In genomic region chr19:3969435-3970312, GRCh38 we compare ENCODE assay signal across 8 cellular contexts. TPM values are rescaled to one million over a fixed set of nuclear protein-coding genes. Genes with fewer than 3 reads are reported as not detected.
DNase-seq lines count a peak whose midpoint lies in the region; ATAC-seq and TF ChIP-seq lines count a peak whose summit lies in the region.

No MANE protein-coding gene starts in this region.

- in situ Hi-C loops in SK-MEL-5 (cut with HindIII; ENCODE audit: low pct_unique_long_range_greater_than_20kb, low sequenced_read_pairs), result no loop called here

- 11% methylated on average over 23 of the region's 23 CpGs for WGBS in esophagus muscularis mucosa

- no peak for ATAC-seq in HG02798 (IDR thresholded peaks at IDR 0.05; ENCODE audit: poor library complexity, unreplicated experiment)
- ATAC-seq in HG03135 (IDR thresholded peaks at IDR 0.05; ENCODE audit: unreplicated experiment), result no peak

- H3K27me3 ChIP-seq in esophagus muscularis mucosa (no peaks in the 10 kb centered on the region), neuron (ENCODE audit: insufficient read depth, low read length) (no peaks in the 10 kb centered on the region)

- H3K27ac ChIP-seq in esophagus muscularis mucosa (replicated peaks in 1 of 4), result peak overlapping the region; percentile 99 to 100 (median 100)

- DNase-seq in DMS53 (lab: John Stamatoyannopoulos, UW), result peak; percentile 67
- DNase-seq in DMS53 treated with DMSO at 0.1 percent for 48 hours (lab: John Stamatoyannopoulos, UW; ENCODE audit: unreplicated experiment), result no peak
- peak; percentile 50 for DNase-seq in SK-MEL-5 (ENCODE audit: low read depth, low spot score)
- no peak for DNase-seq in esophagus muscularis mucosa (ENCODE audit: extremely low spot score)
- DNase-seq in stimulated activated CD4-positive, alpha-beta T cell treated with anti-CD3 and anti-CD28 coated beads, Interleukin-15, amount 100 ng/mL, for 24 hours, result no peak

- H2AFZ ChIP-seq in neuron (ENCODE audit: low read depth, low read length), result no peak overlapping the region

- intact Hi-C loops in esophagus muscularis mucosa (cut with DNase I), result loop anchor here (10.0 kb wide), 1 partner anchor 205 kb away; the partner anchor contains the start of genes APBA3 and MRPL54

- peaks cover 50 to 63% (median 60%) of the 10 kb centered on the region in 4 donors for H3K4me1 ChIP-seq in esophagus muscularis mucosa
- peaks cover 26% of the 10 kb centered on the region for H3K4me1 ChIP-seq in neuron (ENCODE audit: insufficient read depth, low read length)

- H3K9me3 ChIP-seq in esophagus muscularis mucosa (no peaks in the 10 kb centered on the region), neuron (ENCODE audit: low read length) (no peaks in the 10 kb centered on the region)

- peak in 2 of 3 experiments; percentile 13 to 19 for TF ChIP-seq CTCF in esophagus muscularis mucosa (IDR thresholded peaks at IDR 0.05)

- no peak for TF ChIP-seq EP300 in esophagus muscularis mucosa (IDR thresholded peaks at IDR 0.05)

- H3K36me3 ChIP-seq in esophagus muscularis mucosa, result peaks cover 7 to 41% (median 35%) of the 10 kb centered on the region in 4 donors
- H3K36me3 ChIP-seq in neuron (ENCODE audit: insufficient read depth, low read length), result peaks cover 31% of the 10 kb centered on the region

- peak; percentile 42 for TF ChIP-seq POLR2A in esophagus muscularis mucosa (IDR thresholded peaks at IDR 0.05; ENCODE audit: low read depth)

- H3K4me3 ChIP-seq in esophagus muscularis mucosa (peak overlapping the region; percentile 88 to 100 (median 98)), neuron (ENCODE audit: low read length) (peak overlapping the region; percentile 84)

RNA-seq across cellular contexts. Expression of gene DAPK3, which starts 1.2 kb away (rescaled TPM):
- 55.6 and 62.7 TPM in 2 replicates for total RNA-seq in SK-MEL-5 (2014; rRNA removed; shearing (Covaris generic))
- 48.3 and 69.5 TPM in 2 replicates for polyA plus RNA-seq in SK-MEL-5 (2015; cell fraction: cytosol; rRNA removed)
- 56.0 and 97.2 TPM in 2 replicates for polyA plus RNA-seq in SK-MEL-5 (2015; cell fraction: nucleus; rRNA removed)
- 100 to 1,000 TPM; 140 to 226 (median 212) TPM for total RNA-seq in esophagus muscularis mucosa

RNA-seq across cellular contexts. Expression of gene EEF2, which starts 15.6 kb away (rescaled TPM):
- 1,726 and 1,742 TPM in 2 replicates for total RNA-seq in SK-MEL-5 (2014; rRNA removed; shearing (Covaris generic))
- 1,706 and 2,105 TPM in 2 replicates for polyA plus RNA-seq in SK-MEL-5 (2015; cell fraction: cytosol; rRNA removed)
- polyA plus RNA-seq in SK-MEL-5 (2015; cell fraction: nucleus; rRNA removed), result 424 and 489 TPM in 2 replicates
- total RNA-seq in esophagus muscularis mucosa, result 1,000 to 10,000 TPM; 2,280 to 3,286 (median 2,635) TPM

RNA-seq across cellular contexts. Expression of gene NMRK2, which starts 36.8 kb away (rescaled TPM):
- total RNA-seq in SK-MEL-5 (2014; rRNA removed; shearing (Covaris generic)), result 1.2 and 2.5 TPM in 2 replicates
- polyA plus RNA-seq in SK-MEL-5 (2015; cell fraction: cytosol; rRNA removed), result 1.5 and 3.2 TPM in 2 replicates
- 3.4 and 6.7 TPM in 2 replicates for polyA plus RNA-seq in SK-MEL-5 (2015; cell fraction: nucleus; rRNA removed)
- total RNA-seq in esophagus muscularis mucosa, result 1 to 10 TPM in 1 of 4 donors, under 1 TPM in 2, not detected in 1; 0.39 to 2.1 (median 0.69) TPM

RNA-seq across cellular contexts. Expression of gene PIAS4, which starts 37.9 kb away (rescaled TPM):
- total RNA-seq in SK-MEL-5 (2014; rRNA removed; shearing (Covaris generic)), result 19.1 and 20.6 TPM in 2 replicates
- 17.5 and 18.5 TPM in 2 replicates for polyA plus RNA-seq in SK-MEL-5 (2015; cell fraction: cytosol; rRNA removed)
- 12.2 and 15.6 TPM in 2 replicates for polyA plus RNA-seq in SK-MEL-5 (2015; cell fraction: nucleus; rRNA removed)
- total RNA-seq in esophagus muscularis mucosa, result 10 to 100 TPM; 16.6 to 34.1 (median 24.8) TPM

Comparison
In these comparisons a context has a peak if more than half of its experiments do, and no peak if none do; other contexts are left out.
1. DNase-seq: peak in DMS53 (single experiment) and SK-MEL-5 (single experiment); none in DMS53 treated with DMSO at 0.1 percent for 48 hours (single experiment), esophagus muscularis mucosa (single experiment) and stimulated activated CD4-positive, alpha-beta T cell treated with anti-CD3 and anti-CD28 coated beads, Interleukin-15, amount 100 ng/mL, for 24 hours (single experiment).